ENCODE assay signal across 15 cellular contexts in the genomic region with DNA sequence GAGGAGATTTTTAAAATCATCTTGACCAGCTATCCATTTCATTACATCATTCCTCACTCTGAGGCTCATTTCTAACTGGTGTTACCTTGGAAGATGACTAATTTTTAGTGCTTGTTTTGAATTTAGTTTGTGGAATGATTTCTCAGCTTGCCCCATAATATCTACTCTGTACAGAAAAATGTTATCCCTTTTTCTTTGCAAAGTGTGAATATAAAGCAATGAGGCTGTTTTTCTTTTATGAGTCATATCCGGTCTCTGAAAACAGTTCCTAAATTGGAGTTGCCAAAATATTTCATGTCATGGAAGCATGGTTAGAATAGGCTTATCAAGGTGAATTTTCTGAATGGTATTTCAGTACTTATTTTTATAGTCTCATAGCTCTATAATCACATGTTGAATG. TPM values are rescaled to one million over a fixed set of nuclear protein-coding genes. Genes with fewer than 3 reads are reported as not detected.
"Had no signal": no experiment of that assay in that cellular context is flagged by ENCODE, and none has a peak within 500 bp of the region (broad histone marks: within the 10 kb centered on the region; RNA-seq: fewer than 3 reads in every experiment).

No MANE protein-coding gene starts in this region.

- H3K27ac ChIP-seq: neural progenitor cell, parathyroid adenoma had no signal

- H3K27ac Mint-ChIP-seq: activated naive CD4-positive, alpha-beta T cell treated with anti-CD3 and anti-CD28 coated beads, Interleukin-2, amount 50 U/mL, for 72 hours; stimulated activated naive CD8-positive, alpha-beta T cell treated with anti-CD3 and anti-CD28 coated beads, Interleukin-15, Interleukin-2, amounts not matched to agents 100 ng/mL and 50 ng/mL, for 24 hours had no signal

- DNase-seq: activated effector memory CD4-positive, alpha-beta T cell treated with anti-CD3 and anti-CD28 coated beads, Interleukin-2, amount 50 U/mL, for 16 hours; activated T-cell treated with anti-CD3 and anti-CD28 coated beads, Interleukin-2, amount 50 U/mL, for 4 hours; amniotic stem cell; cortex of kidney; effector memory CD4-positive, alpha-beta T cell; kidney; left ventricle myocardium superior; stimulated activated CD4-positive, alpha-beta T cell treated with anti-CD3 and anti-CD28 coated beads, Interleukin-4, amount 100 ng/mL, for 24 hours; T-helper 2 cell had no signal

- H3K36me3 ChIP-seq: neural progenitor cell had no signal

- H3K4me3 Mint-ChIP-seq: activated T-cell treated with anti-CD3 and anti-CD28 coated beads, Interleukin-2, amount 50 U/mL, for 4 hours; neural progenitor cell; stimulated activated naive CD8-positive, alpha-beta T cell treated with anti-CD3 and anti-CD28 coated beads, Interleukin-15, Interleukin-2, amounts not matched to agents 100 ng/mL and 50 ng/mL, for 24 hours had no signal

- H3K4me3 ChIP-seq: neural progenitor cell had no signal

- H3K4me1 ChIP-seq: parathyroid adenoma had no signal

- H3K9me3 Mint-ChIP-seq: activated T-cell treated with anti-CD3 and anti-CD28 coated beads, Interleukin-2, amount 50 U/mL, for 4 hours; neural progenitor cell; stimulated activated naive CD8-positive, alpha-beta T cell treated with anti-CD3 and anti-CD28 coated beads, Interleukin-15, Interleukin-2, amounts not matched to agents 100 ng/mL and 50 ng/mL, for 24 hours had no signal

- H3K27me3 ChIP-seq: neural progenitor cell had no signal

- H3K27me3 Mint-ChIP-seq: stimulated activated naive CD8-positive, alpha-beta T cell treated with anti-CD3 and anti-CD28 coated beads, Interleukin-15, Interleukin-2, amounts not matched to agents 100 ng/mL and 50 ng/mL, for 24 hours had no signal

- ATAC-seq: activated CD4-positive, CD25-positive, alpha-beta regulatory T cell treated with anti-CD3 and anti-CD28 coated beads, Interleukin-2, amount 50 U/mL, for 24 hours; activated naive CD4-positive, alpha-beta T cell treated with anti-CD3 and anti-CD28 coated beads, Interleukin-2, amount 50 U/mL, for 72 hours; activated T-cell treated with anti-CD3 and anti-CD28 coated beads, Interleukin-2, amount 50 U/mL, for 4 hours; left ventricle myocardium superior had no signal

- H3K36me3 Mint-ChIP-seq: activated naive CD4-positive, alpha-beta T cell treated with anti-CD3 and anti-CD28 coated beads, Interleukin-2, amount 50 U/mL, for 72 hours had no signal

RNA-seq across cellular contexts. Expression of gene FUT9, which starts 43.8 kb away (rescaled TPM):
- total RNA-seq: activated naive CD4-positive, alpha-beta T cell treated with anti-CD3 and anti-CD28 coated beads, Interleukin-2, amount 50 U/mL, for 72 hours; activated T-cell treated with anti-CD3 and anti-CD28 coated beads, Interleukin-2, amount 50 U/mL, for 4 hours; fibroblast of lung; left ventricle myocardium superior had no signal
- polyA plus RNA-seq: fibroblast of lung had no signal
